8 cellular contexts compared by ENCODE assay signal in genomic region chr6:133241088-133241900, GRCh38. TPM values are rescaled to one million over a fixed set of nuclear protein-coding genes. Genes with fewer than 3 reads are reported as not detected.
A peak's percentile ranks its signal among the peaks of the same experiment; 100 is the strongest.
DNase-seq lines count a peak whose midpoint lies in the region; ATAC-seq, FAIRE-seq and TF ChIP-seq lines count a peak whose summit lies in the region.

TSS of gene EYA4 (plus strand) at chr6:133241357. CDS start at chr6:133274781, 33,424 bp downstream.

- TF ChIP-seq POLR2A in Peyer's patch (IDR thresholded peaks at IDR 0.05) = no peak

- H3K4me1 ChIP-seq in Peyer's patch = peaks cover 0 to 16% (median 2%) of the 10 kb centered on the region in 4 donors

- no peak for FAIRE-seq in frontal cortex (lab: Jason Lieb, UNC)

- H3K9me3 ChIP-seq in Peyer's patch = no peaks in the 10 kb centered on the region

- no peaks in the 10 kb centered on the region for H3K36me3 ChIP-seq in Peyer's patch

- in situ Hi-C loops in GM13977 (cut with MboI; ENCODE audit: low pct_unique_long_range_greater_than_20kb, low sequenced_read_pairs, unreplicated experiment) = no loop called here

- ATAC-seq in omental fat pad (ENCODE audit: low FRiP score) (peak; percentile 53), HG02610 (IDR thresholded peaks at IDR 0.05; ENCODE audit: unreplicated experiment) (no peak), HG03280 (IDR thresholded peaks at IDR 0.05; ENCODE audit: unreplicated experiment) (no peak)

- DNase-seq in GM13977 (ENCODE audit: low spot score) (peak; percentile 24), Peyer's patch (no peak), frontal cortex (ENCODE audit: low spot score in 2 of 2) (peak; percentile 33 to 58), omental fat pad (ENCODE audit: low spot score) (no peak), COLO829 (ENCODE audit: low spot score) (no peak), DMS79 treated with DMSO at 0.1 percent for 48 hours (lab: John Stamatoyannopoulos, UW) (no peak)

- peak within 1 kb of the TSS in 3 of 4 donors; percentile 18 to 42 (median 42) for H3K4me3 ChIP-seq in Peyer's patch

- no peak within 1 kb of the TSS for H3K27ac ChIP-seq in Peyer's patch

- peaks cover 0 to 43% of the 10 kb centered on the region in 2 donors for H3K27me3 ChIP-seq in Peyer's patch

- TF ChIP-seq CTCF in GM13977 (IDR thresholded peaks at IDR 0.05; ENCODE audit: extremely low read depth, insufficient read depth, missing control alignments) (no peak), Peyer's patch (IDR thresholded peaks at IDR 0.05) (no peak), omental fat pad (IDR thresholded peaks at IDR 0.05) (no peak)

RNA-seq across cellular contexts. Expression of gene EYA4, which starts in this region (rescaled TPM):
- total RNA-seq in Peyer's patch = 1 to 10 TPM in 2 of 4 donors, under 1 TPM in 1, not detected in 1; 0.19 to 3.3 (median 1.3) TPM
- total RNA-seq in frontal cortex = 0.41 TPM
- total RNA-seq in omental fat pad = 1 to 10 TPM; 1.1 to 4.2 (median 2.0) TPM

Comparison
In these comparisons a context has a peak if more than half of its experiments do, and no peak if none do; other contexts are left out.
1. Peak in DNase-seq in frontal cortex; RNA of the gene not detected or under 1 TPM.